Comparison of ENCODE assay signal across 20 cellular contexts in genomic region chr7:65379318-65379717, GRCh38. TPM values are rescaled to one million over a fixed set of nuclear protein-coding genes. Genes with fewer than 3 reads are reported as not detected.
DNase-seq lines count a peak whose midpoint lies in the region; ATAC-seq and TF ChIP-seq lines count a peak whose summit lies in the region.
"Had no signal": no experiment of that assay in that cellular context is flagged by ENCODE, and none has a peak within 500 bp of the region (broad histone marks: within the 10 kb centered on the region; RNA-seq: fewer than 3 reads in every experiment).

No MANE protein-coding gene starts in this region.

- peaks cover 45% of the 10 kb centered on the region for H3K36me3 Mint-ChIP-seq in endodermal cell (ENCODE audit: low read depth)

- peaks cover 54% of the 10 kb centered on the region for H3K4me1 Mint-ChIP-seq in endodermal cell

- WGBS in SK-N-SH (ENCODE audit: low lambda C conversion rate): 81% methylated on average over 3 of the region's 3 CpGs
- WGBS in endodermal cell (ENCODE audit: insufficient coverage in 1 of 2, insufficient read length in 1 of 2), 2 experiments: 92 to 100% methylated on average over 2 to 3 of the region's 3 CpGs

- peak; percentile 55 for ATAC-seq in SK-N-SH treated with all-trans-retinoic acid at 6 μM for 48 hours
- ATAC-seq in HG03280 (IDR thresholded peaks at IDR 0.05; ENCODE audit: unreplicated experiment): no peak
- ATAC-seq: left ventricle myocardium superior had no signal

- no peaks in the 10 kb centered on the region for H3K27me3 Mint-ChIP-seq in endodermal cell (ENCODE audit: insufficient read depth)

- no peak overlapping the region for H2AFZ ChIP-seq in SK-N-SH (ENCODE audit: low read depth)
- H2AFZ ChIP-seq in osteoblast (ENCODE audit: low read length): no peak overlapping the region
- H2AFZ ChIP-seq: GM23248, PC-9 had no signal

- no peak for TF ChIP-seq CTCF in SK-N-SH (IDR thresholded peaks at IDR 0.05)
- no peak for TF ChIP-seq CTCF in endodermal cell (conservative IDR thresholded peaks at IDR 0.05)
- no peak for TF ChIP-seq CTCF in osteoblast (IDR thresholded peaks at IDR 0.05; ENCODE audit: extremely low read depth, low read depth, low read length)

- no peak for TF ChIP-seq EP300 in SK-N-SH (IDR thresholded peaks at IDR 0.05; ENCODE audit: borderline replicate concordance in 1 of 2, low read depth in 1 of 2, low read length in 1 of 2)

- no peak for TF ChIP-seq RAD21 in SK-N-SH (IDR thresholded peaks at IDR 0.05; ENCODE audit: low read length)

- DNase-seq in SK-N-SH (no peak), M059J (ENCODE audit: low read depth) (peak; percentile 18), endodermal cell (no peak), osteoblast (ENCODE audit: insufficient read length, low spot score, missing footprints) (peak; percentile 8), NCI-H526 treated with DMSO at 0.1 percent for 48 hours (lab: John Stamatoyannopoulos, UW) (no peak), KG1 (lab: John Stamatoyannopoulos, UW) (no peak)
- DNase-seq: 8988T; activated CD4-positive, CD25-positive, alpha-beta regulatory T cell treated with anti-CD3 and anti-CD28 coated beads, Interleukin-2, amount 50 U/mL, for 72 hours; COR-L47; GM23248; left ventricle myocardium superior; NCI-H1436 treated with DMSO at 0.1 percent for 48 hours; NCI-H510A; PC-9; right lobe of liver; stimulated activated CD4-positive, alpha-beta T cell treated with anti-CD3 and anti-CD28 coated beads, Interleukin-4, amount 100 ng/mL, for 24 hours; uterus had no signal

- peaks cover 7 to 13% of the 10 kb centered on the region in 2 experiments for H3K4me1 ChIP-seq in SK-N-SH (ENCODE audit: control insufficient read depth in 1 of 2, insufficient read depth in 2 of 2, low read depth in 1 of 2, low read length in 1 of 2)
- H3K4me1 ChIP-seq in endodermal cell (ENCODE audit: control insufficient read depth, insufficient read depth, low read length): peaks cover 13% of the 10 kb centered on the region
- H3K4me1 ChIP-seq in osteoblast (ENCODE audit: insufficient read depth, low read length): peaks cover 9% of the 10 kb centered on the region
- H3K4me1 ChIP-seq: uterus had no signal

- H3K27ac ChIP-seq in SK-N-SH (ENCODE audit: low read depth in 2 of 2, low read length in 1 of 2) (no peak overlapping the region; a peak in 1 of 4 replicates), endodermal cell (ENCODE audit: low read depth, low read length) (no peak overlapping the region), osteoblast (ENCODE audit: low read depth, low read length) (no peak overlapping the region)
- H3K27ac ChIP-seq: esophagus muscularis mucosa, GM23248, PC-9, right lobe of liver, uterus had no signal

- H3K9ac ChIP-seq in SK-N-SH (no peak overlapping the region), endodermal cell (ENCODE audit: extremely low read depth, low read length, poor library complexity, severe bottlenecking) (no peak overlapping the region)
- H3K9ac ChIP-seq: GM23248 had no signal

- H3K4me3 ChIP-seq in SK-N-SH (ENCODE audit: low read depth in 2 of 2, low read length in 1 of 2): no peak overlapping the region
- H3K4me3 ChIP-seq in endodermal cell (ENCODE audit: low read length): no peak overlapping the region
- H3K4me3 ChIP-seq in osteoblast (ENCODE audit: insufficient read depth, low read length): no peak overlapping the region
- H3K4me3 ChIP-seq: esophagus muscularis mucosa, GM23248, PC-9, right lobe of liver, uterus had no signal

- POLR2A ChIA-PET in SK-N-SH (lab: Yijun Ruan, JAX): no interaction called here

- H3K79me2 ChIP-seq in SK-N-SH (ENCODE audit: insufficient read depth): peaks cover 100% of the 10 kb centered on the region
- peaks cover 96% of the 10 kb centered on the region for H3K79me2 ChIP-seq in osteoblast (ENCODE audit: insufficient read depth, low read length)

- CTCF ChIA-PET in SK-N-SH (lab: Yijun Ruan, JAX): interaction anchor here (0.6 kb wide), 1 partner anchor 51 kb away, joined by 4 read pairs; no protein-coding TSS in a partner anchor

- H3K36me3 ChIP-seq in SK-N-SH (replicated peaks in 1 of 2; ENCODE audit: control insufficient read depth in 1 of 2, insufficient read depth in 2 of 2, low read length in 1 of 2): peaks cover 0 to 18% of the 10 kb centered on the region in 2 experiments
- peaks cover 44% of the 10 kb centered on the region for H3K36me3 ChIP-seq in endodermal cell (ENCODE audit: control insufficient read depth, insufficient read depth, low read length)
- peaks cover 3% of the 10 kb centered on the region for H3K36me3 ChIP-seq in osteoblast (ENCODE audit: insufficient read depth, low read length)
- H3K36me3 ChIP-seq: right lobe of liver, uterus had no signal

- H3K4me2 ChIP-seq in SK-N-SH (no peak overlapping the region), osteoblast (ENCODE audit: insufficient read depth, low read length) (no peak overlapping the region)
- H3K4me2 ChIP-seq: PC-9 had no signal

- no peak overlapping the region for H3K4me3 Mint-ChIP-seq in endodermal cell

- no peaks in the 10 kb centered on the region for H3K9me3 Mint-ChIP-seq in endodermal cell

- H3K9me3 ChIP-seq in SK-N-SH (no peaks in the 10 kb centered on the region), endodermal cell (ENCODE audit: control insufficient read depth, low read length) (no peaks in the 10 kb centered on the region), osteoblast (ENCODE audit: low read depth, low read length) (no peaks in the 10 kb centered on the region)
- H3K9me3 ChIP-seq: esophagus muscularis mucosa, right lobe of liver, uterus had no signal

- H3K9me2 ChIP-seq in SK-N-SH: no peaks in the 10 kb centered on the region

- H4K20me1 ChIP-seq in SK-N-SH (ENCODE audit: insufficient read depth): peaks cover 48% of the 10 kb centered on the region
- H4K20me1 ChIP-seq in osteoblast (ENCODE audit: insufficient read depth, low read length): peaks cover 24% of the 10 kb centered on the region

- H3F3A ChIP-seq in SK-N-SH (replicated peaks; ENCODE audit: insufficient read depth): no peaks in the 10 kb centered on the region

- H3K27me3 ChIP-seq in SK-N-SH (ENCODE audit: insufficient read depth): no peaks in the 10 kb centered on the region
- H3K27me3 ChIP-seq in endodermal cell (ENCODE audit: control insufficient read depth, insufficient read depth, low read length, poor library complexity, severe bottlenecking): no peaks in the 10 kb centered on the region
- H3K27me3 ChIP-seq in osteoblast (ENCODE audit: insufficient read depth, low read length): no peaks in the 10 kb centered on the region
- H3K27me3 ChIP-seq: esophagus muscularis mucosa, right lobe of liver, uterus had no signal

- H3K27ac Mint-ChIP-seq in endodermal cell: peak overlapping the region; percentile 5

TF ChIP-seq in SK-N-SH treated with all-trans-retinoic acid at 6 μM for 48 hours, 23 proteins besides CTCF, POLR2A, EP300 and RAD21 (continues in another document):
- TF ChIP-seq SNAI2 (CRISPR knock-in tag; IDR thresholded peaks at IDR 0.05) (no peak), TCF4 (CRISPR knock-in tag; IDR thresholded peaks at IDR 0.05; ENCODE audit: borderline replicate concordance) (no peak), TOX (CRISPR knock-in tag; IDR thresholded peaks at IDR 0.05; ENCODE audit: borderline replicate concordance) (no peak), ZFP3 (CRISPR knock-in tag; IDR thresholded peaks at IDR 0.05) (no peak), ZC3H10 (CRISPR knock-in tag; IDR thresholded peaks at IDR 0.05) (no peak), ARNTL (CRISPR knock-in tag; IDR thresholded peaks at IDR 0.05; ENCODE audit: borderline replicate concordance, low read depth) (no peak), ESRRG (CRISPR knock-in tag; IDR thresholded peaks at IDR 0.05) (no peak)

TF ChIP-seq in SK-N-SH, 30 proteins besides CTCF, POLR2A, EP300 and RAD21:
- TF ChIP-seq GABPA (IDR thresholded peaks at IDR 0.05; ENCODE audit: low read depth) (no peak), POLR2AphosphoS5 (IDR thresholded peaks at IDR 0.05; ENCODE audit: low read depth, low read length) (no peak), SMC3 (IDR thresholded peaks at IDR 0.05; ENCODE audit: low read depth, low read length) (no peak), FOSL2 (IDR thresholded peaks at IDR 0.05; ENCODE audit: borderline replicate concordance, low read depth) (no peak), ELF1 (IDR thresholded peaks at IDR 0.05) (no peak), PBX3 (IDR thresholded peaks at IDR 0.05) (no peak), FOXJ3 (CRISPR knock-in tag; IDR thresholded peaks at IDR 0.05) (no peak), RFX5 (IDR thresholded peaks at IDR 0.05; ENCODE audit: low read length) (no peak), IRF3 (IDR thresholded peaks at IDR 0.05; ENCODE audit: low read depth, low read length) (no peak), MEF2A (IDR thresholded peaks at IDR 0.05; ENCODE audit: borderline replicate concordance, low read depth) (no peak), NFIC (IDR thresholded peaks at IDR 0.05; ENCODE audit: borderline replicate concordance) (no peak), FOXM1 (IDR thresholded peaks at IDR 0.05; ENCODE audit: low read depth) (no peak)

RNA-seq across cellular contexts. Expression of gene ZNF92, which starts 5.7 kb away (rescaled TPM):
- polyA plus RNA-seq in SK-N-SH (2012; rRNA removed): 1.6 and 2.2 TPM in 2 replicates
- 2.5 and 2.8 TPM in 2 replicates for polyA plus RNA-seq in SK-N-SH (2012; cell fraction: cytosol; rRNA removed)
- 1.6 and 4.8 TPM in 2 replicates for polyA plus RNA-seq in SK-N-SH (2012; cell fraction: nucleus; rRNA removed)
- total RNA-seq in M059J (2014; rRNA removed; shearing (Covaris generic)): 14.5 and 16.0 TPM in 2 replicates
- total RNA-seq in endodermal cell: 10 to 100 TPM; 26.4 to 26.5 TPM
- polyA plus RNA-seq in endodermal cell (2013, experiment 1 of 2): 24.4 TPM
- polyA plus RNA-seq in endodermal cell (2013, experiment 2 of 2): 26.1 TPM
- 6.5 and 6.9 TPM in 2 replicates for total RNA-seq in osteoblast

Comparison
In these comparisons a context has a peak if more than half of its experiments do, and no peak if none do; other contexts are left out.
1. DNase-seq: peak in M059J (single experiment) and osteoblast (single experiment); none in SK-N-SH (single experiment), endodermal cell (single experiment), NCI-H526 treated with DMSO at 0.1 percent for 48 hours (single experiment) and KG1 (single experiment).